In genomic region chr6:139981810-139982550, GRCh38 we compare ENCODE assay signal across 8 cellular contexts.
A peak's percentile ranks its signal among the peaks of the same experiment; 100 is the strongest.
DNase-seq lines count a peak whose midpoint lies in the region; ATAC-seq and TF ChIP-seq lines count a peak whose summit lies in the region.

No MANE protein-coding gene starts in this region.

- H3K4me3 ChIP-seq in HFF-Myc (replicated peaks; ENCODE audit: low read depth, low read length) = no peak overlapping the region

- ATAC-seq in GM18907 (IDR thresholded peaks at IDR 0.05; ENCODE audit: unreplicated experiment) (no peak), GM21737 (IDR thresholded peaks at IDR 0.05; ENCODE audit: unreplicated experiment) (no peak), HG02970 (IDR thresholded peaks at IDR 0.05; ENCODE audit: low FRiP score, unreplicated experiment) (no peak)

- DNase-seq in HFF-Myc (ENCODE audit: extremely low read depth, low read depth) (peak; percentile 80), RPMI7951 (ENCODE audit: low read depth) (peak; percentile 77), fibroblast of the conjunctiva (ENCODE audit: low read depth) (peak; percentile 69), retina (peak; percentile 49)
- DNase-seq in stimulated activated CD4-positive, alpha-beta T cell treated with anti-CD3 and anti-CD28 coated beads, Interleukin-2, amount 100 ng/mL, for 24 hours = no peak

- no peak for TF ChIP-seq CTCF in HFF-Myc (IDR thresholded peaks at IDR 0.05; ENCODE audit: low read depth, low read length, missing control alignments)

Comparison
In these comparisons a context has a peak if more than half of its experiments do, and no peak if none do; other contexts are left out.
1. DNase-seq: peak in HFF-Myc (single experiment), RPMI7951 (single experiment), fibroblast of the conjunctiva (single experiment) and retina (single experiment); none in stimulated activated CD4-positive, alpha-beta T cell treated with anti-CD3 and anti-CD28 coated beads, Interleukin-2, amount 100 ng/mL, for 24 hours (0 of 2).